Comparison of ENCODE assay signal across 8 cellular contexts in the genomic region with DNA sequence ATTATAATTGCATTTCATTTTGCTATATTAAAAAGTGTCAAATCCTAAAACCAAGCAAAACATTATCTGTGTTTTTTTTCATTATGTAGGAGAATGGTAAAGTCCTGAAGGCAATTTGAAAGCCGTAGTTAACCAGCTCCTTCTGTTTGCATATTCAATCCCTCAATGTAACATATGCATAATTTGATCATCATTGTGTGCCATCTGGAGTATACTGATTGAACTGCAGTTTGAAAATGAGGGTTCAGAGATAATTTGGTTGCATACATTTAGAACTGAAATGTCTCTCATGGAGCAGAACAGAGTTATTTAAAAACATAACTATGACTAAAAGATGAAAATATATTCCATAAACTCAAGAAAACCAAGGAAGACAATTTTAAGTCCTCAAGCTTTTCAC.
DNase-seq lines count a peak whose midpoint lies in the region; ATAC-seq, FAIRE-seq and TF ChIP-seq lines count a peak whose summit lies in the region.

No MANE protein-coding gene starts in this region.

- H3K4me1 ChIP-seq in Caco-2: peaks cover 15% of the 10 kb centered on the region
- H3K4me1 ChIP-seq in naive thymus-derived CD4-positive, alpha-beta T cell (ENCODE audit: control insufficient read depth in 2 of 2, insufficient read depth in 2 of 2, low read length in 2 of 2): no peaks in the 10 kb centered on the region

- ATAC-seq in HG02678 (IDR thresholded peaks at IDR 0.05; ENCODE audit: unreplicated experiment): peak; percentile 62
- no peak for ATAC-seq in naive thymus-derived CD4-positive, alpha-beta T cell

- POLR2A ChIA-PET in Caco-2 (lab: Charles Lee): no interaction called here
- POLR2A ChIA-PET in naive thymus-derived CD4-positive, alpha-beta T cell (lab: Charles Lee): no interaction called here

- CTCF ChIA-PET in Caco-2 (lab: Charles Lee): interaction anchor here (0.5 to 1.0 kb wide), 3 partner anchors 14 to 237 kb away, joined by 3 read pairs; no protein-coding TSS in a partner anchor
- CTCF ChIA-PET in naive thymus-derived CD4-positive, alpha-beta T cell (lab: Charles Lee): no interaction called here

- no peak overlapping the region for H3K27ac Mint-ChIP-seq in Caco-2 (ENCODE audit: unreplicated experiment)
- no peak overlapping the region for H3K27ac Mint-ChIP-seq in naive thymus-derived CD4-positive, alpha-beta T cell

- H3K4me1 Mint-ChIP-seq in Caco-2 (ENCODE audit: low read depth, unreplicated experiment): no peaks in the 10 kb centered on the region
- H3K4me1 Mint-ChIP-seq in naive thymus-derived CD4-positive, alpha-beta T cell: no peaks in the 10 kb centered on the region

- no peak overlapping the region for H3K4me3 ChIP-seq in Caco-2 (ENCODE audit: low read depth, low read length)
- no peak overlapping the region for H3K4me3 ChIP-seq in naive thymus-derived CD4-positive, alpha-beta T cell (ENCODE audit: low read length)

- H3K27me3 ChIP-seq in Caco-2 (replicated peaks; ENCODE audit: control insufficient read depth, insufficient read depth, low read length): no peaks in the 10 kb centered on the region
- H3K27me3 ChIP-seq in naive thymus-derived CD4-positive, alpha-beta T cell (ENCODE audit: control insufficient read depth in 2 of 2, insufficient read depth in 2 of 2, low read length in 2 of 2): no peaks in the 10 kb centered on the region

- H3K9me3 ChIP-seq in Caco-2: no peaks in the 10 kb centered on the region
- no peaks in the 10 kb centered on the region for H3K9me3 ChIP-seq in naive thymus-derived CD4-positive, alpha-beta T cell (ENCODE audit: control insufficient read depth in 2 of 3, low read length in 3 of 3)

- H3K27me3 Mint-ChIP-seq in Caco-2 (ENCODE audit: insufficient read depth, unreplicated experiment): no peaks in the 10 kb centered on the region
- H3K27me3 Mint-ChIP-seq in naive thymus-derived CD4-positive, alpha-beta T cell: no peaks in the 10 kb centered on the region

- TF ChIP-seq CTCF in Caco-2 (IDR thresholded peaks at IDR 0.05; ENCODE audit: insufficient read depth in 1 of 2, low read depth in 1 of 2, low read length in 1 of 2, severe bottlenecking in 1 of 2, unreplicated experiment in 1 of 2): peak; percentile 35 to 40

- no peaks in the 10 kb centered on the region for H3K36me3 ChIP-seq in Caco-2 (ENCODE audit: control insufficient read depth, insufficient read depth, low read length)
- H3K36me3 ChIP-seq in naive thymus-derived CD4-positive, alpha-beta T cell (ENCODE audit: control insufficient read depth in 2 of 3, insufficient read depth in 3 of 3, low read length in 3 of 3): no peaks in the 10 kb centered on the region

- no peak overlapping the region for H3K4me3 Mint-ChIP-seq in Caco-2 (ENCODE audit: unreplicated experiment)
- no peak overlapping the region for H3K4me3 Mint-ChIP-seq in naive thymus-derived CD4-positive, alpha-beta T cell

- peaks cover 14% of the 10 kb centered on the region for H3K36me3 Mint-ChIP-seq in Caco-2 (ENCODE audit: insufficient read depth, unreplicated experiment)
- no peaks in the 10 kb centered on the region for H3K36me3 Mint-ChIP-seq in naive thymus-derived CD4-positive, alpha-beta T cell

- peak; percentile 88 for FAIRE-seq in islet of Langerhans (lab: Jason Lieb, UNC)

- no peak overlapping the region for H3K27ac ChIP-seq in naive thymus-derived CD4-positive, alpha-beta T cell (ENCODE audit: low read depth, low read length)

- no peak for DNase-seq in Caco-2
- DNase-seq in OCI-M1 (lab: John Stamatoyannopoulos, UW): peak; percentile 50
- no peak for DNase-seq in naive thymus-derived CD4-positive, alpha-beta T cell
- DNase-seq in T-helper 1 cell: no peak
- no peak for DNase-seq in ureter (ENCODE audit: low spot score)
- no peak for DNase-seq in activated CD8-positive, alpha-beta memory T cell treated with anti-CD3 and anti-CD28 coated beads, Interleukin-2, amount 50 U/mL, for 4 hours

- intact Hi-C loops in Caco-2 (cut with micrococcal nuclease; ENCODE audit: unreplicated experiment): loop anchor here (1.0 kb wide), 1 partner anchor 25 kb away; no protein-coding TSS in a partner anchor
- intact Hi-C loops in naive thymus-derived CD4-positive, alpha-beta T cell (cut with micrococcal nuclease): no loop called here

- no peaks in the 10 kb centered on the region for H3K9me3 Mint-ChIP-seq in Caco-2 (ENCODE audit: unreplicated experiment)
- peaks cover 0 to 4% (median 0%) of the 10 kb centered on the region in 11 donors for H3K9me3 Mint-ChIP-seq in naive thymus-derived CD4-positive, alpha-beta T cell

- BruUV-seq in Caco-2 (replicated peaks; lab: Mats Ljungman, UMichigan): no TSS peak
